In the genomic region with DNA sequence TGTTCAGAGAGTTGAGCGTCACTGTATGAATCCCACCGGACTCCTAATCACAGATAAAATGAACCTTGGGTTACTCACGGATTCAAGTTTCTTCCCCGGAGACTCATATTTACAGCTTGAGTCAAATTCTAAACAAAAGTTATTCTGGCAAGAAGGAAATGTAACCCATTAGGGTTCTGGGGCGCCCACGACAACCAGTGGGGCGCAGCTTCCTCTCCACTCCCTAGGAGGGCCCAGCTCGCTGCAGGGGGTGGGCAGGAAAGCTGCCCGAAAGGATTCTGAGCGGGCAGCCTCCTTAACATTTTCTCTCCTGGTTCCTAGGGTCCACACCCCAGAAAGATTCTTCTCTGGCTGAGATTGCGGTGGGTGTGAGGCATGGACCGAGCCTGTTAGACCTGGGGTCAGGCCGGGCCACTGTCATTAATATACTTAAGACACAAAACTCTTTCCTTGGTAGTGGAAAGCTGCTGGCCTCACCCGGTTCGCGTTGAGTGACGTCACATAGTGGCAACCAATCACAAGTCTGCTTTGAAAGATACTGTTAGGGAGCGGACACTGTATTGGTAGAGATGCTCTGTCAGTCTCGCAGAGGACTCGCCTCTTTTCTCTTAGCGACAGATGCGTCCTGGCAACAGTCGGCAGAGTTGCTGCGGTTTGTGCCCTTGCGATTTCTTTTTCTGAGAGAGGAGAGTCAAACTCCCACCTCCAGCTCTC, we compare ENCODE assay signal across 8 cellular contexts. TPM values are rescaled to one million over a fixed set of nuclear protein-coding genes. Genes with fewer than 3 reads are reported as not detected.
DNase-seq lines count a peak whose midpoint lies in the region; ATAC-seq and TF ChIP-seq lines count a peak whose summit lies in the region.

No MANE protein-coding gene starts in this region.

- no peaks in the 10 kb centered on the region for H3K79me2 ChIP-seq in trophoblast cell (ENCODE audit: control insufficient read depth, insufficient read depth, low read length, poor library complexity)

- peak overlapping the region; percentile 73 for H2AFZ ChIP-seq in trophoblast cell (ENCODE audit: insufficient read depth, low read length, poor library complexity)

- H3K27ac Mint-ChIP-seq in activated naive CD8-positive, alpha-beta T cell treated with anti-CD3 and anti-CD28 coated beads, Interleukin-2, amount 10 ng/mL, durations not matched to agents 7 days and 5 days = peak overlapping the region; percentile 84

- H3K9me3 ChIP-seq in cardiac muscle cell (ENCODE audit: low read depth) = no peaks in the 10 kb centered on the region
- H3K9me3 ChIP-seq in trophoblast cell (ENCODE audit: insufficient read depth, low read depth, low read length) = no peaks in the 10 kb centered on the region
- H3K9me3 ChIP-seq in tibial nerve = no peaks in the 10 kb centered on the region

- H3K36me3 ChIP-seq in cardiac muscle cell (no peaks in the 10 kb centered on the region), trophoblast cell (ENCODE audit: control insufficient read depth in 1 of 2, insufficient read depth in 2 of 2, low read length in 2 of 2) (no peaks in the 10 kb centered on the region), tibial nerve (no peaks in the 10 kb centered on the region)

- no peak overlapping the region for H3K9ac ChIP-seq in trophoblast cell (ENCODE audit: low read length)

- no peaks in the 10 kb centered on the region for H3K79me1 ChIP-seq in trophoblast cell (ENCODE audit: low read length)

- peak overlapping the region; percentile 4; the same call in 1 of the 2 replicates for H3K4me3 ChIP-seq in LNCaP clone FGC (ENCODE audit: low read depth, low read length)
- H3K4me3 ChIP-seq in cardiac muscle cell = peak overlapping the region; percentile 27
- H3K4me3 ChIP-seq in trophoblast cell (ENCODE audit: low read depth, low read length) = peak overlapping the region; percentile 58
- H3K4me3 ChIP-seq in tibial nerve = peak overlapping the region; percentile 22 to 58 (median 50)

- no peak overlapping the region for H3K14ac ChIP-seq in trophoblast cell (ENCODE audit: low read length)

- no peak for TF ChIP-seq CTCF in LNCaP clone FGC (IDR thresholded peaks at IDR 0.05; ENCODE audit: control insufficient read depth, extremely low read depth, insufficient read depth)
- no peak for TF ChIP-seq CTCF in cardiac muscle cell (IDR thresholded peaks at IDR 0.05; ENCODE audit: low read depth, low read length)
- TF ChIP-seq CTCF in tibial nerve (IDR thresholded peaks at IDR 0.05) = no peak

- H2BK12ac ChIP-seq in trophoblast cell (ENCODE audit: low read length) = no peak overlapping the region

- H4K91ac ChIP-seq in trophoblast cell (ENCODE audit: low read depth, low read length) = no peak overlapping the region

- DNase-seq in DMS79 (lab: John Stamatoyannopoulos, UW) (peak; percentile 94), LNCaP clone FGC (ENCODE audit: low read depth) (peak; percentile 76), SK-N-DZ (ENCODE audit: low spot score) (peak; percentile 86), cardiac muscle cell (ENCODE audit: low read depth in 1 of 2, low spot score in 1 of 2) (peak; percentile 96 to 99), trophoblast cell (peak; percentile 91 to 99), tibial nerve (ENCODE audit: low spot score in 2 of 2) (peak; percentile 73 to 97)
- DNase-seq in activated naive CD8-positive, alpha-beta T cell treated with anti-CD3 and anti-CD28 coated beads, Interleukin-2, amount 10 ng/mL, durations not matched to agents 7 days and 5 days = peak; percentile 69

- H3K4me1 ChIP-seq in cardiac muscle cell (ENCODE audit: low read depth) = no peaks in the 10 kb centered on the region
- H3K4me1 ChIP-seq in trophoblast cell (ENCODE audit: control insufficient read depth in 1 of 2, insufficient read depth in 2 of 2, low read length in 2 of 2) = peaks cover 0 to 2% of the 10 kb centered on the region in 2 experiments
- peaks cover 0 to 12% (median 2%) of the 10 kb centered on the region in 4 donors for H3K4me1 ChIP-seq in tibial nerve

- no peak overlapping the region for H4K12ac ChIP-seq in trophoblast cell (ENCODE audit: low read depth, low read length)

- ATAC-seq in GM21825 (IDR thresholded peaks at IDR 0.05; ENCODE audit: unreplicated experiment) = peak; percentile 100
- ATAC-seq in activated naive CD8-positive, alpha-beta T cell treated with anti-CD3 and anti-CD28 coated beads, Interleukin-2, amount 10 ng/mL, durations not matched to agents 7 days and 5 days (ENCODE audit: low read depth) = peak; percentile 99

- H3K23ac ChIP-seq in trophoblast cell (ENCODE audit: low read length) = no peak overlapping the region

- POLR2A ChIA-PET in activated naive CD8-positive, alpha-beta T cell treated with anti-CD3 and anti-CD28 coated beads, Interleukin-2, amount 10 ng/mL, durations not matched to agents 7 days and 5 days (lab: Charles Lee) = interaction anchor here (1.0 kb wide), 1 partner anchor 113 kb away, joined by 7 read pairs; no protein-coding TSS in a partner anchor

- TF ChIP-seq POLR2A in tibial nerve (IDR thresholded peaks at IDR 0.05) = no peak

- no peak overlapping the region for H2BK120ac ChIP-seq in trophoblast cell (ENCODE audit: insufficient read depth, low read length, poor library complexity)

- H3K27ac ChIP-seq in cardiac muscle cell (peak overlapping the region; percentile 44), trophoblast cell (ENCODE audit: low read depth, low read length) (no peak overlapping the region), tibial nerve (peak overlapping the region in 3 of 4 donors; percentile 11 to 78 (median 58))

- no peak overlapping the region for H2BK5ac ChIP-seq in trophoblast cell (ENCODE audit: low read depth, low read length, poor library complexity)

- no peak overlapping the region for H3K4ac ChIP-seq in trophoblast cell (ENCODE audit: low read depth, low read length)

- TF ChIP-seq EP300 in tibial nerve (IDR thresholded peaks at IDR 0.05) = peak in 1 of 2 donors; percentile 24

- H3K18ac ChIP-seq in trophoblast cell (ENCODE audit: low read length) = no peak overlapping the region

- peak overlapping the region; percentile 78 for H3K4me2 ChIP-seq in trophoblast cell (ENCODE audit: low read length)

- H4K8ac ChIP-seq in trophoblast cell (ENCODE audit: low read depth, low read length) = peak overlapping the region; percentile 33

- H3K9me3 Mint-ChIP-seq in activated naive CD8-positive, alpha-beta T cell treated with anti-CD3 and anti-CD28 coated beads, Interleukin-2, amount 10 ng/mL, durations not matched to agents 7 days and 5 days = no peaks in the 10 kb centered on the region

- peak overlapping the region; percentile 83 for H3K4me3 Mint-ChIP-seq in activated naive CD8-positive, alpha-beta T cell treated with anti-CD3 and anti-CD28 coated beads, Interleukin-2, amount 10 ng/mL, durations not matched to agents 7 days and 5 days

- H2AK5ac ChIP-seq in trophoblast cell (ENCODE audit: low read length) = no peak overlapping the region

- no peaks in the 10 kb centered on the region for H3K36me3 Mint-ChIP-seq in activated naive CD8-positive, alpha-beta T cell treated with anti-CD3 and anti-CD28 coated beads, Interleukin-2, amount 10 ng/mL, durations not matched to agents 7 days and 5 days

- no CpG with 5 or more reads among the region's 25 CpGs for WGBS in trophoblast cell (ENCODE audit: extremely low coverage, insufficient coverage, insufficient read length)
- WGBS in tibial nerve, 2 donors = 4 to 5% methylated on average over 25 of the region's 25 CpGs

- peaks cover 14% of the 10 kb centered on the region for H3K4me1 Mint-ChIP-seq in activated naive CD8-positive, alpha-beta T cell treated with anti-CD3 and anti-CD28 coated beads, Interleukin-2, amount 10 ng/mL, durations not matched to agents 7 days and 5 days

- H3K27me3 ChIP-seq in cardiac muscle cell = no peaks in the 10 kb centered on the region
- H3K27me3 ChIP-seq in trophoblast cell (ENCODE audit: insufficient read depth, low read length) = no peaks in the 10 kb centered on the region
- no peaks in the 10 kb centered on the region for H3K27me3 ChIP-seq in tibial nerve

- peaks cover 2% of the 10 kb centered on the region for H3K27me3 Mint-ChIP-seq in activated naive CD8-positive, alpha-beta T cell treated with anti-CD3 and anti-CD28 coated beads, Interleukin-2, amount 10 ng/mL, durations not matched to agents 7 days and 5 days

RNA-seq across cellular contexts. Expression of a gene that starts 13.6 kb away (rescaled TPM):
- 0.02 TPM in 1 of 2 replicates, not detected in the other for polyA plus RNA-seq in SK-N-DZ (2014; cell fraction: cytosol; rRNA removed)
- not detected in 2 replicates for polyA plus RNA-seq in SK-N-DZ (2014; cell fraction: nucleus; rRNA removed)
- total RNA-seq in activated naive CD8-positive, alpha-beta T cell treated with anti-CD3 and anti-CD28 coated beads, Interleukin-2, amount 10 ng/mL, durations not matched to agents 7 days and 5 days = 1 to 10 TPM; 2.1 to 2.2 TPM
- total RNA-seq in cardiac muscle cell (0.28 and 0.36 TPM in 2 replicates), tibial nerve (10 to 100 TPM in 2 of 4 donors, 1 to 10 TPM in 2; 6.5 to 12.9 (median 8.6) TPM)
- polyA plus RNA-seq in cardiac muscle cell = 1.1 and 1.6 TPM in 2 replicates
- 1.1 and 1.3 TPM in 2 replicates for polyA plus RNA-seq in trophoblast cell (2013)

Comparison
In these comparisons a context has a peak if more than half of its experiments do, and no peak if none do; other contexts are left out.
1. H3K4me3 ChIP-seq: peak in every context shown above with its lines; median percentile 58 in trophoblast cell; 50 in tibial nerve; 27 in cardiac muscle cell; 4 in LNCaP clone FGC.